7 cellular contexts compared by ENCODE assay signal in genomic region chr3:23865595-23866396, GRCh38. TPM values are rescaled to one million over a fixed set of nuclear protein-coding genes. Genes with fewer than 3 reads are reported as not detected.
DNase-seq lines count a peak whose midpoint lies in the region; ATAC-seq and TF ChIP-seq lines count a peak whose summit lies in the region.

No MANE protein-coding gene starts in this region.

- no peaks in the 10 kb centered on the region for H3K27me3 Mint-ChIP-seq in stimulated activated memory B cell treated with anti-CD40 and anti-IgM and Interleukin-4, amounts not matched to agents 10 μg/mL and 1 μg/mL and 100 μg/mL, for 72 hours

- no peaks in the 10 kb centered on the region for H3K9me2 ChIP-seq in hepatocyte (replicated peaks; ENCODE audit: insufficient read depth)

- H3K9me3 Mint-ChIP-seq in stimulated activated memory B cell treated with anti-CD40 and anti-IgM and Interleukin-4, amounts not matched to agents 10 μg/mL and 1 μg/mL and 100 μg/mL, for 72 hours, result no peaks in the 10 kb centered on the region

- TF ChIP-seq EP300 in esophagus muscularis mucosa (IDR thresholded peaks at IDR 0.05), result no peak

- H3K79me2 ChIP-seq in hepatocyte, result peaks cover 88% of the 10 kb centered on the region

- ATAC-seq in GM19035 (IDR thresholded peaks at IDR 0.05; ENCODE audit: unreplicated experiment) (peak; percentile 94), HG02938 (IDR thresholded peaks at IDR 0.05; ENCODE audit: unreplicated experiment) (peak; percentile 97)
- ATAC-seq in stimulated activated memory B cell treated with anti-CD40 and anti-IgM and Interleukin-4, amounts not matched to agents 10 μg/mL and 1 μg/mL and 100 μg/mL, for 72 hours, result peak; percentile 45

- H3K36me3 ChIP-seq in hepatocyte (replicated peaks; ENCODE audit: insufficient read depth, low read depth), result no peaks in the 10 kb centered on the region
- H3K36me3 ChIP-seq in esophagus muscularis mucosa, result peaks cover 0 to 7% (median 0%) of the 10 kb centered on the region in 4 donors

- no peak for TF ChIP-seq POLR2A in esophagus muscularis mucosa (IDR thresholded peaks at IDR 0.05; ENCODE audit: low read depth)

- no peak overlapping the region for H3K4me2 ChIP-seq in hepatocyte

- H3K27me3 ChIP-seq in hepatocyte (no peaks in the 10 kb centered on the region), esophagus muscularis mucosa (no peaks in the 10 kb centered on the region)

- DNase-seq in hepatocyte (ENCODE audit: low spot score) (peak; percentile 44), HPDE6-E6E7 (ENCODE audit: extremely low spot score) (no peak), esophagus muscularis mucosa (ENCODE audit: extremely low spot score) (no peak)

- peaks cover 49% of the 10 kb centered on the region for H4K20me1 ChIP-seq in hepatocyte (ENCODE audit: insufficient read depth, poor library complexity, severe bottlenecking)

- H3K9me3 ChIP-seq in hepatocyte (ENCODE audit: low read depth) (no peaks in the 10 kb centered on the region), esophagus muscularis mucosa (no peaks in the 10 kb centered on the region)

- intact Hi-C loops in esophagus muscularis mucosa (cut with DNase I), result no loop called here

- H3K4me1 ChIP-seq in hepatocyte (ENCODE audit: insufficient read depth), result peaks cover 30% of the 10 kb centered on the region
- H3K4me1 ChIP-seq in esophagus muscularis mucosa, result peaks cover 44 to 68% (median 51%) of the 10 kb centered on the region in 4 donors

- no peak overlapping the region for H2AFZ ChIP-seq in hepatocyte

- no peak overlapping the region for H3K4me3 Mint-ChIP-seq in stimulated activated memory B cell treated with anti-CD40 and anti-IgM and Interleukin-4, amounts not matched to agents 10 μg/mL and 1 μg/mL and 100 μg/mL, for 72 hours

- H3K4me1 Mint-ChIP-seq in stimulated activated memory B cell treated with anti-CD40 and anti-IgM and Interleukin-4, amounts not matched to agents 10 μg/mL and 1 μg/mL and 100 μg/mL, for 72 hours, result peaks cover 51% of the 10 kb centered on the region

- peaks cover 17% of the 10 kb centered on the region for H3K36me3 Mint-ChIP-seq in stimulated activated memory B cell treated with anti-CD40 and anti-IgM and Interleukin-4, amounts not matched to agents 10 μg/mL and 1 μg/mL and 100 μg/mL, for 72 hours

- 57% methylated on average over 6 of the region's 6 CpGs for WGBS in hepatocyte (ENCODE audit: low lambda C conversion rate, missing lambda C conversion rate)
- 60% methylated on average over 6 of the region's 6 CpGs for WGBS in esophagus muscularis mucosa

- H3K27ac ChIP-seq in hepatocyte (peak overlapping the region; percentile 54), esophagus muscularis mucosa (replicated peaks in 1 of 4) (peak overlapping the region in 1 of 4 donors; percentile 2)

- H3K27ac Mint-ChIP-seq in stimulated activated memory B cell treated with anti-CD40 and anti-IgM and Interleukin-4, amounts not matched to agents 10 μg/mL and 1 μg/mL and 100 μg/mL, for 72 hours, result peak overlapping the region; percentile 8

- no peak overlapping the region for H3K4me3 ChIP-seq in hepatocyte
- no peak overlapping the region for H3K4me3 ChIP-seq in esophagus muscularis mucosa

- TF ChIP-seq CTCF in hepatocyte (IDR thresholded peaks at IDR 0.05; ENCODE audit: poor library complexity), result no peak
- no peak for TF ChIP-seq CTCF in esophagus muscularis mucosa (IDR thresholded peaks at IDR 0.05)

TF ChIP-seq in PFSK-1, 5 proteins besides CTCF, POLR2A, EP300 and RAD21:
- TF ChIP-seq TAF1 (IDR thresholded peaks at IDR 0.05; ENCODE audit: borderline replicate concordance, insufficient read depth, low read length), result 0 out of 2 replicates have a peak, but pooled peaks have one; percentile 36
- peak; percentile 56 for TF ChIP-seq FOXP2 (optimal IDR thresholded peaks at IDR 0.05; ENCODE audit: borderline replicate concordance, extremely low read depth, extremely low read length, insufficient read depth)
- TF ChIP-seq POLR2AphosphoS5 (IDR thresholded peaks at IDR 0.05; ENCODE audit: low read depth, low read length), result no peak
- 0 out of 2 replicates have a peak, but pooled peaks have one; percentile 17 for TF ChIP-seq SIN3A (IDR thresholded peaks at IDR 0.05; ENCODE audit: borderline replicate concordance, insufficient read depth, low read length)
- TF ChIP-seq REST (IDR thresholded peaks at IDR 0.05; ENCODE audit: insufficient read depth in 1 of 2, low read depth in 2 of 2, low read length in 2 of 2), result peak; percentile 8 to 35; a peak in 1 of 4 replicates

RNA-seq across cellular contexts. Expression of gene NKIRAS1, which starts 51.0 kb away (rescaled TPM):
- polyA plus RNA-seq in PFSK-1 (2012; ENCODE audit: insufficient read length, low read depth), result 14.8 TPM
- total RNA-seq in hepatocyte, result 16.2 and 19.8 TPM in 2 replicates
- 14.8 and 16.9 TPM in 2 replicates for polyA plus RNA-seq in hepatocyte
- 10 to 100 TPM; 23.4 to 29.4 (median 26.8) TPM for total RNA-seq in esophagus muscularis mucosa

RNA-seq across cellular contexts. Expression of gene RPL15, which starts 51.1 kb away (rescaled TPM):
- polyA plus RNA-seq in PFSK-1 (2012; ENCODE audit: insufficient read length, low read depth), result 2,497 TPM
- total RNA-seq in hepatocyte (2,924 and 3,305 TPM in 2 replicates), esophagus muscularis mucosa (1,000 to 10,000 TPM; 1,759 to 2,538 (median 2,309) TPM)
- polyA plus RNA-seq in hepatocyte, result 1,254 and 1,318 TPM in 2 replicates

Comparison
In these comparisons a context has a peak if more than half of its experiments do, and no peak if none do; other contexts are left out.
1. ATAC-seq: peak in every context shown above with its lines; median percentile 97 in HG02938; 94 in GM19035; 45 in stimulated activated memory B cell treated with anti-CD40 and anti-IgM and Interleukin-4, amounts not matched to agents 10 μg/mL and 1 μg/mL and 100 μg/mL, for 72 hours.